In the genomic region with DNA sequence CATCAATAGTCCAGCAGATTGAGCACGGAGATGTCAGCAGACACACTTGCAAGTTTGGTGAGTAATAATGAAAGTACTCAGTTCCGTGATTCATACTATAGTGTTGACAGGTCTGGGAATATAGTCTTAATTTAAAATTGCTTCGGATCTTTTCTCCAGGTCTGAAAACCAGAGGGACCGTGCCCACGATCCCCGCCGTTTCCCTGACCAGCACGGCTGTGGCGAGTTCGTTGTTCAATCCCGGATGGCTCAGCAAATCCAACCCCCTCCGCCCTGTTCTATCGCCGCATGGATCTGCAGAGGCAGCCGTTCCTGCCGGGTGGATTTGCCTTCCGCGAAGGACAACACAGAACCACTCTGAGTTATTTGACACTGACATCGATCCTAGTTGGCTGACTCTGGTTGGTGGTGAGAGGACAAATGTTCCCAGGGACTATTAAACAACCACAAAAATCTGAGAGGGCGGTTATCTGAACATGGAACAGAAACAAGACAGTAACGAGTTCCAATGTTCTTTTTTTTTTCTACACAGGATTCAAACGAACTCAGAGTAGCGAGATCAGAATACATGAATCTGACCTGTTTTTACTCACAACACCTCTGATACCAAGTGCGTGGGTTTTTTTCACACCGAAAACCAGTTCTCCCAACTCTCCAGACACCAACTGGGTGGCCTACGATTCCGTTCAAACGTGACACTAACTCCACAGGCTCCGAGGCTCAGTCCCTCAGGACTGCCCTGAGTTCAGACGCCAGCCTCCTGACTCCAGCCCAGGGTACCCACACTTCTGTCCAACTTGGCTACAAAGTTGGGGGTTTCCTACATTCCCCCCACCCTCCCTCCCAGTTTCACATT, we compare ENCODE assay signal across 1 cellular context.
TF ChIP-seq lines count a peak whose summit lies in the region.

No MANE protein-coding gene starts in this region.

TF ChIP-seq in K562, 482 proteins besides CTCF, POLR2A, EP300 and RAD21 (continued from another document and continues in another):
- TF ChIP-seq, protein P1, sequence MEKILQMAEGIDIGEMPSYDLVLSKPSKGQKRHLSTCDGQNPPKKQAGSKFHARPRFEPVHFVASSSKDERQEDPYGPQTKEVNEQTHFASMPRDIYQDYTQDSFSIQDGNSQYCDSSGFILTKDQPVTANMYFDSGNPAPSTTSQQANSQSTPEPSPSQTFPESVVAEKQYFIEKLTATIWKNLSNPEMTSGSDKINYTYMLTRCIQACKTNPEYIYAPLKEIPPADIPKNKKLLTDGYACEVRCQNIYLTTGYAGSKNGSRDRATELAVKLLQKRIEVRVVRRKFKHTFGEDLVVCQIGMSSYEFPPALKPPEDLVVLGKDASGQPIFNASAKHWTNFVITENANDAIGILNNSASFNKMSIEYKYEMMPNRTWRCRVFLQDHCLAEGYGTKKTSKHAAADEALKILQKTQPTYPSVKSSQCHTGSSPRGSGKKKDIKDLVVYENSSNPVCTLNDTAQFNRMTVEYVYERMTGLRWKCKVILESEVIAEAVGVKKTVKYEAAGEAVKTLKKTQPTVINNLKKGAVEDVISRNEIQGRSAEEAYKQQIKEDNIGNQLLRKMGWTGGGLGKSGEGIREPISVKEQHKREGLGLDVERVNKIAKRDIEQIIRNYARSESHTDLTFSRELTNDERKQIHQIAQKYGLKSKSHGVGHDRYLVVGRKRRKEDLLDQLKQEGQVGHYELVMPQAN (IDR thresholded peaks at IDR 0.05; ENCODE audit: borderline replicate concordance), result no peak
- TF ChIP-seq STAT5A (IDR thresholded peaks at IDR 0.05; ENCODE audit: borderline replicate concordance, low read length) (no peak), CBFA2T2 (conservative IDR thresholded peaks at IDR 0.05) (no peak), E2F3 (CRISPR knock-in tag; IDR thresholded peaks at IDR 0.05) (no peak), ZNF121 (CRISPR knock-in tag; conservative IDR thresholded peaks at IDR 0.05) (no peak), RFX1 (IDR thresholded peaks at IDR 0.05) (no peak), ZFP1 (CRISPR knock-in tag; IDR thresholded peaks at IDR 0.05) (no peak), HMBOX1 (IDR thresholded peaks at IDR 0.05) (0 out of 2 replicates have a peak, but pooled peaks have one; percentile 3), MNT (conservative IDR thresholded peaks at IDR 0.05) (peak in 1 of 2 experiments; percentile 77; a peak in 3 of 4 replicates), JUN (IDR thresholded peaks at IDR 0.05; ENCODE audit: borderline replicate concordance, low read depth, low read length) (no peak), JUN (CRISPR knock-in tag; IDR thresholded peaks at IDR 0.05; ENCODE audit: borderline replicate concordance) (no peak), MCM7 (IDR thresholded peaks at IDR 0.05) (no peak), CXXC5 (CRISPR knock-in tag; IDR thresholded peaks at IDR 0.05) (peak; percentile 57), KLF1 (tag; IDR thresholded peaks at IDR 0.05) (no peak), BCOR (IDR thresholded peaks at IDR 0.05) (peak; percentile 44; the same call in 1 of the 2 replicates), ZNF184 (CRISPR knock-in tag; IDR thresholded peaks at IDR 0.05) (no peak), KDM1A (IDR thresholded peaks at IDR 0.05) (peak; percentile 36 to 58; a peak in 2 of 4 replicates), HDAC2 (IDR thresholded peaks at IDR 0.05) (peak; percentile 36; the same call in 1 of the 2 replicates), E2F4 (CRISPR knock-in tag; IDR thresholded peaks at IDR 0.05; ENCODE audit: low read depth) (no peak), MCM5 (IDR thresholded peaks at IDR 0.05; ENCODE audit: low read depth) (no peak), RAD51 (IDR thresholded peaks at IDR 0.05; ENCODE audit: borderline replicate concordance, low read depth) (no peak), HMG20A (CRISPR knock-in tag; conservative IDR thresholded peaks at IDR 0.05) (no peak), XRCC5 (IDR thresholded peaks at IDR 0.05; ENCODE audit: low read depth, low read length) (no peak), ETV5 (CRISPR knock-in tag; IDR thresholded peaks at IDR 0.05; ENCODE audit: low read depth) (0 out of 2 replicates have a peak, but pooled peaks have one; percentile 19), POLR2AphosphoS2 (IDR thresholded peaks at IDR 0.05; ENCODE audit: low read length) (no peak), BRD9 (IDR thresholded peaks at IDR 0.05; ENCODE audit: low read depth, partially characterized antibody) (no peak), ZNF639 (CRISPR knock-in tag; conservative IDR thresholded peaks at IDR 0.05 in 1 of 2, IDR thresholded peaks at IDR 0.05 in 1 of 2) (0 out of 4 replicates have a peak, but pooled peaks of 1 of the 2 experiments have one; percentile 50)
- TF ChIP-seq, protein P2, sequence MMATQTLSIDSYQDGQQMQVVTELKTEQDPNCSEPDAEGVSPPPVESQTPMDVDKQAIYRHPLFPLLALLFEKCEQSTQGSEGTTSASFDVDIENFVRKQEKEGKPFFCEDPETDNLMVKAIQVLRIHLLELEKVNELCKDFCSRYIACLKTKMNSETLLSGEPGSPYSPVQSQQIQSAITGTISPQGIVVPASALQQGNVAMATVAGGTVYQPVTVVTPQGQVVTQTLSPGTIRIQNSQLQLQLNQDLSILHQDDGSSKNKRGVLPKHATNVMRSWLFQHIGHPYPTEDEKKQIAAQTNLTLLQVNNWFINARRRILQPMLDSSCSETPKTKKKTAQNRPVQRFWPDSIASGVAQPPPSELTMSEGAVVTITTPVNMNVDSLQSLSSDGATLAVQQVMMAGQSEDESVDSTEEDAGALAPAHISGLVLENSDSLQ (IDR thresholded peaks at IDR 0.05), result no peak
- TF ChIP-seq, protein P3, sequence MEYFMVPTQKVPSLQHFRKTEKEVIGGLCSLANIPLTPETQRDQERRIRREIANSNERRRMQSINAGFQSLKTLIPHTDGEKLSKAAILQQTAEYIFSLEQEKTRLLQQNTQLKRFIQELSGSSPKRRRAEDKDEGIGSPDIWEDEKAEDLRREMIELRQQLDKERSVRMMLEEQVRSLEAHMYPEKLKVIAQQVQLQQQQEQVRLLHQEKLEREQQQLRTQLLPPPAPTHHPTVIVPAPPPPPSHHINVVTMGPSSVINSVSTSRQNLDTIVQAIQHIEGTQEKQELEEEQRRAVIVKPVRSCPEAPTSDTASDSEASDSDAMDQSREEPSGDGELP (CRISPR knock-in tag; IDR thresholded peaks at IDR 0.05; ENCODE audit: borderline replicate concordance), result peak; percentile 48; the same call in 1 of the 2 replicates
- TF ChIP-seq, protein P4, sequence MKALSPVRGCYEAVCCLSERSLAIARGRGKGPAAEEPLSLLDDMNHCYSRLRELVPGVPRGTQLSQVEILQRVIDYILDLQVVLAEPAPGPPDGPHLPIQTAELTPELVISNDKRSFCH (CRISPR knock-in tag; IDR thresholded peaks at IDR 0.05), result no peak
- TF ChIP-seq, protein P4 (tag; IDR thresholded peaks at IDR 0.05), result peak; percentile 61; the same call in 1 of the 2 replicates
- TF ChIP-seq, protein P5, sequence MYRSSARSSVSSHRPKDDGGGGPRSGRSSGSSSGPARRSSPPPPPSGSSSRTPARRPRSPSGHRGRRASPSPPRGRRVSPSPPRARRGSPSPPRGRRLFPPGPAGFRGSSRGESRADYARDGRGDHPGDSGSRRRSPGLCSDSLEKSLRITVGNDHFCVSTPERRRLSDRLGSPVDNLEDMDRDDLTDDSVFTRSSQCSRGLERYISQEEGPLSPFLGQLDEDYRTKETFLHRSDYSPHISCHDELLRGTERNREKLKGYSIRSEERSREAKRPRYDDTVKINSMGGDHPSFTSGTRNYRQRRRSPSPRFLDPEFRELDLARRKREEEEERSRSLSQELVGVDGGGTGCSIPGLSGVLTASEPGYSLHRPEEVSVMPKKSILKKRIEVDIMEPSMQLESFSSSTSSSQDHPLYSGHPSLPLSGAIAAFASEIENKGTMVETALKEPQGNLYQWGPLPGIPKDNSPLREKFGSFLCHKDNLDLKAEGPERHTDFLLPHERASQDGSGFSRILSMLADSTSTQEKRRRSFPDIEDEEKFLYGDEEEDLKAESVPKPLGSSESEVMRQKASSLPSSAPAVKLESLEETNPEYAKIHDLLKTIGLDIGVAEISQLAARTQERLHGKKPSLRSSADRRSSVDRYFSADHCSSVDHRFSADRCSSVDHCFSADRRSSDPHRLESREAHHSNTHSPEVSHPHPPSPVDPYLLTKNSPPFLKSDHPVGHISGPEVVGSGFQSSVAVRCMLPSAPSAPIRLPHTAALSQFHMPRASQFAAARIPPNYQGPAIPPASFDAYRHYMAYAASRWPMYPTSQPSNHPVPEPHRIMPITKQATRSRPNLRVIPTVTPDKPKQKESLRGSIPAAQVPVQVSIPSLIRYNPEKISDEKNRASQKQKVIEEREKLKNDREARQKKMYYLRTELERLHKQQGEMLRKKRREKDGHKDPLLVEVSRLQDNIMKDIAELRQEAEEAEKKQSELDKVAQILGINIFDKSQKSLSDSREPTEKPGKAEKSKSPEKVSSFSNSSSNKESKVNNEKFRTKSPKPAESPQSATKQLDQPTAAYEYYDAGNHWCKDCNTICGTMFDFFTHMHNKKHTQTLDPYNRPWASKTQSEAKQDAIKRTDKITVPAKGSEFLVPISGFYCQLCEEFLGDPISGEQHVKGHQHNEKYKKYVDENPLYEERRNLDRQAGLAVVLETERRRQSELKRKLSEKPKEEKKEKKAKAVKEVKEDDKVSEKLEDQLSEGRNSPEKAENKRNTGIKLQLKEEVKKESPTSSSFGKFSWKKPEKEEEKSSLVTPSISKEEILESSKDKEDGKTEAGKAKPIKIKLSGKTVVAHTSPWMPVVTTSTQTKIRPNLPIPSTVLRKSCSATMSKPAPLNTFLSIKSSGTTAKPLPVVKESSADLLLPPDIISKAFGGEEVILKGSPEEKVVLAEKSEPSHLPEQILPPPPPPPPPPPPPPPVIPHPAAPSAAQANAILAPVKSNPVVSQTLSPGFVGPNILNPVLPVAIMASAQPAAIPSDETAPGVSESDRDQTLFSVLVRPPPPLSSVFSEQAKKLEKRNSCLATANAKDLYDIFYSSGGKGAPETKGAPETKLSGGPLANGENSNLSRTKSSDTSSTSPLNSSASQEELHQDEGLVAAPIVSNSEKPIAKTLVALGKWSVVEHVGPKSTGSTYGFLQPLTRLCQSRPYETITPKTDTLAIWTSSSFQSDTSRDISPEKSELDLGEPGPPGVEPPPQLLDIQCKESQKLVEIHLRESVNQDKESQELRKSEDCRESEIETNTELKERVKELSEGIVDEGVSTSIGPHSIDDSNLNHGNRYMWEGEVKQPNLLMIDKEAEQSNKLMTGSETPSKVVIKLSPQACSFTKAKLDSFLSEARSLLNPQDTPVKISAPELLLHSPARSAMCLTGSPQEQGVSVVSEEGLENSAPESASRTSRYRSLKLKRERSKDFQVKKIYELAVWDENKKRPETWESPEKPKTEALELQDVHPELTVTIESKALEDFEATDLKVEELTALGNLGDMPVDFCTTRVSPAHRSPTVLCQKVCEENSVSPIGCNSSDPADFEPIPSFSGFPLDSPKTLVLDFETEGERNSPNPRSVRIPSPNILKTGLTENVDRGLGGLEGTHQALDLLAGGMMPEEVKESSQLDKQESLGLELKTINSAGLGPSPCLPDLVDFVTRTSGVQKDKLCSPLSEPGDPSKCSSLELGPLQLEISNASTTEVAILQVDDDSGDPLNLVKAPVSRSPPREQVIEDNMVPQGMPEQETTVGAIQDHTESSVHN (IDR thresholded peaks at IDR 0.05; ENCODE audit: borderline replicate concordance in 1 of 2, low read depth in 1 of 2), result no peak
